ENCODE assay signal across 1 cellular context in the genomic region with DNA sequence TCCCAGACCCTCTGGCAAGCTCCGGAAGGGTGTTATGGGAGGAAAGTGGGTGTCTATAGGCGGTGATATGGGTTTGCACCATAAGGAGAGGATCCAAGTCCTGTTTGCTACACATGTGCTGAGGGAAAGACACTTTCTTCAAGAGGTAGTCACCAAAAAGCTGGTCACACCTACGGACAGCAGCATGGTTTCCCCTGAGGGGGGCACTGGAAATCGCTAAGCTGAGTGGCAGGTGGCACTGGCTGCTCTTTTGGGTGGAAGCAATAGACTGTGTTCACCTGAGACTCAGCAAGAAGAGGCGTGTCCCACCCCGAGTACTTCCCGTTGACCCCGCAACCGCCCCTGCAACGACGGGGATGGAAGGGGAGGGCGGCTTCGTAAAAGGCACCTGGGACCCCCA.
A peak's percentile ranks its signal among the peaks of the same experiment; 100 is the strongest.
TF ChIP-seq lines count a peak whose summit lies in the region.

No MANE protein-coding gene starts in this region.

TF ChIP-seq in H1, 55 proteins besides CTCF, POLR2A, EP300 and RAD21:
- TF ChIP-seq, protein P1, sequence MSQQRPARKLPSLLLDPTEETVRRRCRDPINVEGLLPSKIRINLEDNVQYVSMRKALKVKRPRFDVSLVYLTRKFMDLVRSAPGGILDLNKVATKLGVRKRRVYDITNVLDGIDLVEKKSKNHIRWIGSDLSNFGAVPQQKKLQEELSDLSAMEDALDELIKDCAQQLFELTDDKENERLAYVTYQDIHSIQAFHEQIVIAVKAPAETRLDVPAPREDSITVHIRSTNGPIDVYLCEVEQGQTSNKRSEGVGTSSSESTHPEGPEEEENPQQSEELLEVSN (IDR thresholded peaks at IDR 0.05): peak; percentile 27; the same call in 1 of the 2 replicates
- TF ChIP-seq EZH2 (IDR thresholded peaks at IDR 0.05; ENCODE audit: low read depth, low read length, severe bottlenecking): peak; percentile 25
- no peak for TF ChIP-seq USF2 (IDR thresholded peaks at IDR 0.05; ENCODE audit: low read length)
- TF ChIP-seq PHF8 (conservative IDR thresholded peaks at IDR 0.05; ENCODE audit: low read depth, low read length): no peak
